In genomic region chr17:56110463-56111138, GRCh38 we compare ENCODE assay signal across 26 cellular contexts. TPM values are rescaled to one million over a fixed set of nuclear protein-coding genes. Genes with fewer than 3 reads are reported as not detected.
A peak's percentile ranks its signal among the peaks of the same experiment; 100 is the strongest.
DNase-seq lines count a peak whose midpoint lies in the region; TF ChIP-seq lines count a peak whose summit lies in the region.
"Had no signal": no experiment of that assay in that cellular context is flagged by ENCODE, and none has a peak within 500 bp of the region (broad histone marks: within the 10 kb centered on the region; RNA-seq: fewer than 3 reads in every experiment).

No MANE protein-coding gene starts in this region.

- H3K27me3 Mint-ChIP-seq in endodermal cell (ENCODE audit: insufficient read depth), result no peaks in the 10 kb centered on the region
- H3K27me3 Mint-ChIP-seq: dendritic cell treated with granulocyte-macrophage colony-stimulating factor and Interleukin-4, amounts not matched to agents 40 ng/mL and 50 ng/mL, for 4 days had no signal

- no peaks in the 10 kb centered on the region for H3K27me3 ChIP-seq in endodermal cell (ENCODE audit: control insufficient read depth, insufficient read depth, low read length, poor library complexity, severe bottlenecking)
- H3K27me3 ChIP-seq in mucosa of stomach (ENCODE audit: control insufficient read depth, insufficient read depth, low read length), result no peaks in the 10 kb centered on the region
- H3K27me3 ChIP-seq: BLaER1, tibial nerve had no signal

- H3K9me3 ChIP-seq in endodermal cell (ENCODE audit: control insufficient read depth, low read length), result no peaks in the 10 kb centered on the region
- H3K9me3 ChIP-seq in mucosa of stomach (ENCODE audit: control insufficient read depth, low read length), result no peaks in the 10 kb centered on the region
- H3K9me3 ChIP-seq: BLaER1, tibial nerve had no signal

- no peaks in the 10 kb centered on the region for H3K36me3 ChIP-seq in endodermal cell (ENCODE audit: control insufficient read depth, insufficient read depth, low read length)
- no peaks in the 10 kb centered on the region for H3K36me3 ChIP-seq in mucosa of stomach (ENCODE audit: control insufficient read depth, insufficient read depth, low read length)
- H3K36me3 ChIP-seq: BLaER1, tibial nerve had no signal

- no peaks in the 10 kb centered on the region for H3K4me1 ChIP-seq in endodermal cell (ENCODE audit: control insufficient read depth, insufficient read depth, low read length)
- peaks cover 53% of the 10 kb centered on the region for H3K4me1 ChIP-seq in mucosa of stomach (ENCODE audit: control insufficient read depth, insufficient read depth, low read length)
- H3K4me1 ChIP-seq: BLaER1, tibial nerve had no signal

- H3K9me3 Mint-ChIP-seq in endodermal cell, result no peaks in the 10 kb centered on the region
- H3K9me3 Mint-ChIP-seq: dendritic cell treated with granulocyte-macrophage colony-stimulating factor and Interleukin-4, amounts not matched to agents 40 ng/mL and 50 ng/mL, for 4 days; WTC11 had no signal

- WGBS in endodermal cell (ENCODE audit: insufficient coverage in 1 of 2, insufficient read length in 1 of 2), 2 experiments, result 93 to 95% methylated on average over 2 to 4 of the region's 4 CpGs

- H3K27ac ChIP-seq in endodermal cell (ENCODE audit: low read depth, low read length), result no peak overlapping the region
- H3K27ac ChIP-seq: BLaER1, tibial nerve had no signal

- no peak overlapping the region for H3K27ac Mint-ChIP-seq in endodermal cell
- H3K27ac Mint-ChIP-seq: dendritic cell treated with granulocyte-macrophage colony-stimulating factor and Interleukin-4, amounts not matched to agents 40 ng/mL and 50 ng/mL, for 4 days; naive thymus-derived CD8-positive, alpha-beta T cell; WTC11 had no signal

- no peak for TF ChIP-seq CTCF in endodermal cell (conservative IDR thresholded peaks at IDR 0.05)

- H3K36me3 Mint-ChIP-seq in endodermal cell (ENCODE audit: low read depth), result no peaks in the 10 kb centered on the region
- H3K36me3 Mint-ChIP-seq: naive thymus-derived CD8-positive, alpha-beta T cell; WTC11 had no signal

- H3K4me3 ChIP-seq in endodermal cell (ENCODE audit: low read length) (no peak overlapping the region), mucosa of stomach (ENCODE audit: low read length) (peak overlapping the region; percentile 7)
- H3K4me3 ChIP-seq: BLaER1, smooth muscle cell, tibial nerve had no signal

- H3K4me1 Mint-ChIP-seq in endodermal cell, result peaks cover 11% of the 10 kb centered on the region
- H3K4me1 Mint-ChIP-seq: naive thymus-derived CD8-positive, alpha-beta T cell; WTC11 had no signal

- no peak overlapping the region for H3K9ac ChIP-seq in endodermal cell (ENCODE audit: extremely low read depth, low read length, poor library complexity, severe bottlenecking)
- peak overlapping the region; percentile 58 for H3K9ac ChIP-seq in mucosa of stomach (ENCODE audit: low read length)
- H3K9ac ChIP-seq: BLaER1 had no signal

- DNase-seq in SIG-M5 treated with dmso at 0.1 percent for 504 hours (lab: John Stamatoyannopoulos, UW; ENCODE audit: unreplicated experiment) (peak; percentile 67), SIG-M5 (lab: John Stamatoyannopoulos, UW) (no peak), endodermal cell (peak; percentile 42), NCI-H2227 (lab: John Stamatoyannopoulos, UW; ENCODE audit: unreplicated experiment) (no peak), iPS-NIHi11 (ENCODE audit: low spot score) (no peak), retina (no peak), OCI-M1 (lab: John Stamatoyannopoulos, UW) (no peak)
- DNase-seq: activated CD4-positive, alpha-beta T cell treated with anti-CD3 and anti-CD28 coated beads, Interleukin-2, amount 50 U/mL, for 4 hours; activated gamma-delta T cell; mammary epithelial cell; naive thymus-derived CD8-positive, alpha-beta T cell; NCI-H1694; NCI-H226; posterior cingulate gyrus; RPMI8226; stimulated activated CD4-positive, alpha-beta T cell treated with anti-CD3 and anti-CD28 coated beads, Interleukin-2, amount 100 ng/mL, for 48 hours; stimulated activated naive CD8-positive, alpha-beta T cell treated with anti-CD3 and anti-CD28 coated beads, Interleukin-15, Interleukin-2, amounts not matched to agents 100 U/mL and 50 U/mL, for 24 hours; T-helper 9 cell had no signal

- no peak overlapping the region for H3K4me3 Mint-ChIP-seq in endodermal cell
- H3K4me3 Mint-ChIP-seq: dendritic cell treated with granulocyte-macrophage colony-stimulating factor and Interleukin-4, amounts not matched to agents 40 ng/mL and 50 ng/mL, for 4 days; naive thymus-derived CD8-positive, alpha-beta T cell; WTC11 had no signal

RNA-seq across cellular contexts. Expression of gene ANKFN1, which starts 42.7 kb away (rescaled TPM):
- not detected for total RNA-seq in endodermal cell
- polyA plus RNA-seq in endodermal cell (2013, experiment 1 of 2), result 0.75 TPM
- 0.91 TPM for polyA plus RNA-seq in endodermal cell (2013, experiment 2 of 2)
- total RNA-seq: A673; H1; mammary epithelial cell; naive thymus-derived CD8-positive, alpha-beta T cell had no signal
- polyA plus RNA-seq: H1; mammary epithelial cell; naive thymus-derived CD8-positive, alpha-beta T cell had no signal

Comparison
In these comparisons a context has a peak if more than half of its experiments do, and no peak if none do; other contexts are left out.
1. DNase-seq: peak in SIG-M5 treated with dmso at 0.1 percent for 504 hours (single experiment) and endodermal cell (single experiment); none in SIG-M5 (single experiment), NCI-H2227 (single experiment), iPS-NIHi11 (single experiment), retina (single experiment) and OCI-M1 (single experiment).